8 cellular contexts compared by ENCODE assay signal in genomic region chr19:49453013-49453756, GRCh38. TPM values are rescaled to one million over a fixed set of nuclear protein-coding genes. Genes with fewer than 3 reads are reported as not detected.
DNase-seq lines count a peak whose midpoint lies in the region; TF ChIP-seq lines count a peak whose summit lies in the region.

Gene ALDH16A1, plus strand, starts transcription at chr19:49453225. Its CDS starts 107 bp downstream, at chr19:49453332.

- H3K36me3 Mint-ChIP-seq in neural crest cell (ENCODE audit: low read depth), result peaks cover 6% of the 10 kb centered on the region

- TF ChIP-seq CTCF in MM.1S (IDR thresholded peaks at IDR 0.05; ENCODE audit: low read length) (no peak), neural crest cell (conservative IDR thresholded peaks at IDR 0.05) (no peak)

- peaks cover 37% of the 10 kb centered on the region for H3K79me2 ChIP-seq in MM.1S (ENCODE audit: low read length)

- DNase-seq in HAP-1 (ENCODE audit: low spot score in 2 of 2) (peak; percentile 96 to 98), MM.1S (peak; percentile 98), SIG-M5 (lab: John Stamatoyannopoulos, UW) (peak; percentile 51), activated gamma-delta T cell (lab: John Stamatoyannopoulos, UW) (peak; percentile 95), fibroblast of the conjunctiva (ENCODE audit: low read depth) (peak; percentile 97), neural crest cell (ENCODE audit: low read depth, low spot score) (peak; percentile 97)

- no peaks in the 10 kb centered on the region for H3K9me2 ChIP-seq in MM.1S (replicated peaks; ENCODE audit: insufficient read depth, low read length)

- H3K4me2 ChIP-seq in MM.1S (ENCODE audit: low read depth, low read length), result peak within 1 kb of the TSS; percentile 59

- H3K9me3 ChIP-seq in ES-I3 (ENCODE audit: control insufficient read depth, insufficient read depth, low read length) (no peaks in the 10 kb centered on the region), HAP-1 (no peaks in the 10 kb centered on the region), MM.1S (replicated peaks; ENCODE audit: insufficient read depth, low read length) (no peaks in the 10 kb centered on the region), stomach smooth muscle (ENCODE audit: control insufficient read depth in 2 of 2, low read length in 2 of 2) (no peaks in the 10 kb centered on the region)

- H3K27me3 ChIP-seq in HAP-1 (ENCODE audit: low read depth) (no peaks in the 10 kb centered on the region), MM.1S (replicated peaks; ENCODE audit: insufficient read depth, low read length) (no peaks in the 10 kb centered on the region), stomach smooth muscle (ENCODE audit: control insufficient read depth in 1 of 2, insufficient read depth in 2 of 2, low read length in 2 of 2) (no peaks in the 10 kb centered on the region)

- H2AFZ ChIP-seq in MM.1S (ENCODE audit: low read length), result peak within 1 kb of the TSS; percentile 55

- in situ Hi-C loops in HAP-1 (cut with MboI; ENCODE audit: low sequenced_read_pairs), result no loop called here

- H3K4me3 ChIP-seq in HAP-1 (peak within 1 kb of the TSS; percentile 90), MM.1S (ENCODE audit: low read length) (peak within 1 kb of the TSS; percentile 70), stomach smooth muscle (ENCODE audit: low read length in 2 of 2) (peak within 1 kb of the TSS; percentile 82 to 95)

- H3K4me1 Mint-ChIP-seq in neural crest cell, result peaks cover 32% of the 10 kb centered on the region

- no peaks in the 10 kb centered on the region for H3K9me3 Mint-ChIP-seq in neural crest cell

- peaks cover 5% of the 10 kb centered on the region for H3K27me3 Mint-ChIP-seq in neural crest cell (ENCODE audit: low read depth)

- no peaks in the 10 kb centered on the region for H4K20me1 ChIP-seq in MM.1S (ENCODE audit: insufficient read depth, low read length)

- peak within 1 kb of the TSS; percentile 79 for H3K9ac ChIP-seq in ES-I3 (ENCODE audit: low read depth, low read length)
- peak within 1 kb of the TSS; percentile 87 for H3K9ac ChIP-seq in MM.1S (ENCODE audit: low read length)
- peak within 1 kb of the TSS; percentile 92 to 97 for H3K9ac ChIP-seq in stomach smooth muscle (ENCODE audit: low read length in 2 of 2)

- H3K36me3 ChIP-seq in ES-I3 (ENCODE audit: insufficient read depth, low read length), result no peaks in the 10 kb centered on the region
- peaks cover 21% of the 10 kb centered on the region for H3K36me3 ChIP-seq in HAP-1 (replicated peaks)
- no peaks in the 10 kb centered on the region for H3K36me3 ChIP-seq in MM.1S (replicated peaks; ENCODE audit: insufficient read depth, low read length)
- peaks cover 0 to 6% of the 10 kb centered on the region in 2 donors for H3K36me3 ChIP-seq in stomach smooth muscle (ENCODE audit: control insufficient read depth in 2 of 2, insufficient read depth in 2 of 2, low read length in 2 of 2)

- H3K4me1 ChIP-seq in ES-I3 (ENCODE audit: insufficient read depth, low read length) (no peaks in the 10 kb centered on the region), HAP-1 (peaks cover 3% of the 10 kb centered on the region; the same call in 1 of the 2 replicates), MM.1S (ENCODE audit: low read length) (peaks cover 17% of the 10 kb centered on the region), stomach smooth muscle (ENCODE audit: control insufficient read depth, insufficient read depth, low read length) (peaks cover 13% of the 10 kb centered on the region)

- peaks cover 16% of the 10 kb centered on the region for H3F3A ChIP-seq in MM.1S (ENCODE audit: insufficient read depth, low read length)

- peak within 1 kb of the TSS; percentile 93 for H3K4me3 Mint-ChIP-seq in neural crest cell

- H3K27ac Mint-ChIP-seq in neural crest cell (ENCODE audit: unreplicated experiment), result peak within 1 kb of the TSS; percentile 100

- H3K27ac ChIP-seq in MM.1S (ENCODE audit: low read length) (peak within 1 kb of the TSS; percentile 75), stomach smooth muscle (ENCODE audit: low read length) (peak within 1 kb of the TSS; percentile 98)

RNA-seq across cellular contexts. Expression of gene ALDH16A1, which starts in this region (rescaled TPM):
- total RNA-seq in neural crest cell, result 51.9 and 52.7 TPM in 2 replicates

Comparison
In these comparisons a context has a peak if more than half of its experiments do, and no peak if none do; other contexts are left out.
1. Peak in every context shown above with its lines: DNase-seq, H3K4me3 ChIP-seq and H3K27ac ChIP-seq.